7 cellular contexts compared by ENCODE assay signal in genomic region chr19:54239491-54240371, GRCh38. TPM values are rescaled to one million over a fixed set of nuclear protein-coding genes. Genes with fewer than 3 reads are reported as not detected.
"Had no signal": no experiment of that assay in that cellular context is flagged by ENCODE, and none has a peak within 500 bp of the region (broad histone marks: within the 10 kb centered on the region; RNA-seq: fewer than 3 reads in every experiment).

No MANE protein-coding gene starts in this region.

RNA-seq across cellular contexts. Expression of gene LILRA6, which starts 2.9 kb away (rescaled TPM):
- total RNA-seq: activated B cell treated with CpG ODN at 0.5 μM for 24 hours; activated CD8-positive, alpha-beta memory T cell treated with anti-CD3 and anti-CD28 coated beads for 36 hours; activated T-helper 2 cell treated with anti-CD3 and anti-CD28 coated beads, Interferon-gamma antibody, Interleukin-2, Interleukin-4, amounts not matched to agents 10 μg/mL and 5 μg/mL and 100 μg/mL, durations not matched to agents 14 hours and 24 hours and 36 hours; dermis microvascular lymphatic vessel endothelial cell; mammary epithelial cell had no signal
- polyA plus RNA-seq: mammary epithelial cell had no signal

RNA-seq across cellular contexts. Expression of gene LILRB3, which starts 16.9 kb away (rescaled TPM):
- total RNA-seq: activated CD8-positive, alpha-beta memory T cell treated with anti-CD3 and anti-CD28 coated beads for 36 hours; dermis microvascular lymphatic vessel endothelial cell; mammary epithelial cell had no signal
- polyA plus RNA-seq: mammary epithelial cell had no signal

RNA-seq across cellular contexts. Expression of gene LILRB5, which starts 17.3 kb away (rescaled TPM):
- total RNA-seq: activated CD4-positive, alpha-beta T cell treated with anti-CD3 and anti-CD28 coated beads, Interleukin-2, amount 10 ng/mL, durations not matched to agents 7 days and 5 days; activated CD8-positive, alpha-beta memory T cell treated with anti-CD3 and anti-CD28 coated beads for 36 hours; dermis microvascular lymphatic vessel endothelial cell; mammary epithelial cell had no signal
- polyA plus RNA-seq: immature natural killer cell, mammary epithelial cell had no signal

RNA-seq across cellular contexts. Expression of gene LILRB2, which starts 41.2 kb away (rescaled TPM):
- total RNA-seq: activated CD4-positive, alpha-beta T cell treated with anti-CD3 and anti-CD28 coated beads, Interleukin-2, amount 10 ng/mL, durations not matched to agents 7 days and 5 days; activated CD8-positive, alpha-beta memory T cell treated with anti-CD3 and anti-CD28 coated beads for 36 hours; activated T-helper 2 cell treated with anti-CD3 and anti-CD28 coated beads, Interferon-gamma antibody, Interleukin-2, Interleukin-4, amounts not matched to agents 10 μg/mL and 5 μg/mL and 100 μg/mL, durations not matched to agents 14 hours and 24 hours and 36 hours; dermis microvascular lymphatic vessel endothelial cell; mammary epithelial cell had no signal
- polyA plus RNA-seq: mammary epithelial cell had no signal
